21 cellular contexts compared by ENCODE assay signal in the genomic region with DNA sequence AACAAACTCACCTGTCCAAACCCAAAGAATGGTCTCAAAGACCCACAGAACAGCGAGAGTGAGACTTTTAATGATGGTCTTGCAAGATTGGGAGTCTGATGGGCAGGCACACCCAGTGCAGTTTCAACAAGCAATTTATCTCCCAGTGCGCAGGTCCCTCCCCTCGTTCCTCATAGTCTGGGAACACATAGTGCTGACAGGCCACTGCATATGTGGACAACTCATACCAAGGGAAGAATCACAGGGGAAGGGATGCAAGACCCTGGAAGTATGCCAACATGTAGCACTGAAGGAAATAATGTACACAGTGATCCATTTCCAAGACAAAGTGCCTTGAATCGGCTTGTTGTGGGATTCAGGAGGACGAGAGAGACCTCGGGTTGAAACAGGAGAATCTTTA. TPM values are rescaled to one million over a fixed set of nuclear protein-coding genes. Genes with fewer than 3 reads are reported as not detected.
DNase-seq lines count a peak whose midpoint lies in the region; TF ChIP-seq lines count a peak whose summit lies in the region.
"Had no signal": no experiment of that assay in that cellular context is flagged by ENCODE, and none has a peak within 500 bp of the region (broad histone marks: within the 10 kb centered on the region; RNA-seq: fewer than 3 reads in every experiment).

No MANE protein-coding gene starts in this region.

- CTCF ChIA-PET in MCF 10A (lab: Yijun Ruan, JAX) = interaction anchor here (0.7 to 0.8 kb wide), 2 partner anchors 25 to 1118 kb away, joined by 3 read pairs; a partner anchor contains a TSS

- H3K27me3 ChIP-seq in breast epithelium (no peaks in the 10 kb centered on the region), colonic mucosa (no peaks in the 10 kb centered on the region), MM.1S (replicated peaks; ENCODE audit: insufficient read depth, low read length) (no peaks in the 10 kb centered on the region)
- H3K27me3 ChIP-seq: dorsolateral prefrontal cortex had no signal

- H3K27me3 Mint-ChIP-seq in MCF 10A (ENCODE audit: insufficient read depth, unreplicated experiment) (no peaks in the 10 kb centered on the region), mesothelial cell of epicardium (ENCODE audit: low read depth) (no peaks in the 10 kb centered on the region), type B pancreatic cell (no peaks in the 10 kb centered on the region), glutamatergic neuron (ENCODE audit: unreplicated experiment) (peaks cover 4% of the 10 kb centered on the region)
- H3K27me3 Mint-ChIP-seq: activated B cell treated with CpG ODN at 0.5 μM for 24 hours; activated CD8-positive, alpha-beta memory T cell treated with anti-CD3 and anti-CD28 coated beads, Interleukin-2, amount 10 ng/mL, durations not matched to agents 7 days and 5 days; CD4-positive, CD25-positive, alpha-beta regulatory T cell had no signal

- H3K4me3 ChIP-seq in breast epithelium (no peak overlapping the region), colonic mucosa (no peak overlapping the region), MM.1S (ENCODE audit: low read length) (no peak overlapping the region)
- H3K4me3 ChIP-seq: dorsolateral prefrontal cortex had no signal

- no peak overlapping the region for H3K9ac ChIP-seq in colonic mucosa (ENCODE audit: low read depth in 2 of 2, low read length in 2 of 2)
- H3K9ac ChIP-seq in MM.1S (ENCODE audit: low read length) = no peak overlapping the region

- H3K9me3 Mint-ChIP-seq in MCF 10A (ENCODE audit: unreplicated experiment) = no peaks in the 10 kb centered on the region
- H3K9me3 Mint-ChIP-seq in mesothelial cell of epicardium = peaks cover 5% of the 10 kb centered on the region
- peaks cover 9% of the 10 kb centered on the region for H3K9me3 Mint-ChIP-seq in type B pancreatic cell
- no peaks in the 10 kb centered on the region for H3K9me3 Mint-ChIP-seq in glutamatergic neuron (ENCODE audit: unreplicated experiment)
- H3K9me3 Mint-ChIP-seq: activated B cell treated with CpG ODN at 0.5 μM for 24 hours; CD4-positive, CD25-positive, alpha-beta regulatory T cell had no signal

- DNase-seq in MCF 10A (ENCODE audit: unreplicated experiment) (peak; percentile 92), breast epithelium (ENCODE audit: low spot score in 2 of 2) (no peak), colonic mucosa (peak; percentile 68), mesothelial cell of epicardium (ENCODE audit: low spot score in 2 of 2, unreplicated experiment in 2 of 2) (no peak), type B pancreatic cell (ENCODE audit: extremely low spot score, unreplicated experiment) (no peak), glutamatergic neuron (no peak), substantia nigra (lab: John Stamatoyannopoulos, UW) (no peak), MM.1S (no peak)
- DNase-seq: activated B cell treated with CpG ODN at 0.5 μM for 24 hours; activated CD8-positive, alpha-beta memory T cell treated with anti-CD3 and anti-CD28 coated beads, Interleukin-2, amount 10 ng/mL, durations not matched to agents 7 days and 5 days; activated gamma-delta T cell treated with Interleukin-2 at 50 U/mL for 16 hours; CD4-positive, CD25-positive, alpha-beta regulatory T cell; dorsolateral prefrontal cortex; foreskin melanocyte; Karpas-422; NCI-H1436 treated with DMSO at 0.1 percent for 48 hours; T-helper 1 cell had no signal

- no peak for TF ChIP-seq POLR2A in breast epithelium (IDR thresholded peaks at IDR 0.05)

- peak overlapping the region; percentile 89 for H3K27ac Mint-ChIP-seq in MCF 10A (ENCODE audit: low read depth, unreplicated experiment)
- peak overlapping the region; percentile 88 for H3K27ac Mint-ChIP-seq in mesothelial cell of epicardium
- H3K27ac Mint-ChIP-seq in type B pancreatic cell = peak overlapping the region; percentile 80
- no peak overlapping the region for H3K27ac Mint-ChIP-seq in glutamatergic neuron (ENCODE audit: unreplicated experiment)
- H3K27ac Mint-ChIP-seq: activated B cell treated with CpG ODN at 0.5 μM for 24 hours; activated CD8-positive, alpha-beta memory T cell treated with anti-CD3 and anti-CD28 coated beads, Interleukin-2, amount 10 ng/mL, durations not matched to agents 7 days and 5 days had no signal

- no peak for TF ChIP-seq CTCF in MCF 10A (IDR thresholded peaks at IDR 0.05; ENCODE audit: unreplicated experiment)
- TF ChIP-seq CTCF in breast epithelium (IDR thresholded peaks at IDR 0.05) = no peak
- no peak for TF ChIP-seq CTCF in colonic mucosa (IDR thresholded peaks at IDR 0.05)
- no peak for TF ChIP-seq CTCF in mesothelial cell of epicardium (IDR thresholded peaks at IDR 0.05; ENCODE audit: unreplicated experiment)
- TF ChIP-seq CTCF in type B pancreatic cell (conservative IDR thresholded peaks at IDR 0.05) = no peak
- no peak for TF ChIP-seq CTCF in glutamatergic neuron (IDR thresholded peaks at IDR 0.05; ENCODE audit: partially characterized antibody, unreplicated experiment)
- no peak for TF ChIP-seq CTCF in MM.1S (IDR thresholded peaks at IDR 0.05; ENCODE audit: low read length)

- H3K4me3 Mint-ChIP-seq in MCF 10A (ENCODE audit: unreplicated experiment) = peak overlapping the region; percentile 68
- H3K4me3 Mint-ChIP-seq in mesothelial cell of epicardium = no peak overlapping the region
- H3K4me3 Mint-ChIP-seq in type B pancreatic cell = peak overlapping the region; percentile 70
- H3K4me3 Mint-ChIP-seq in glutamatergic neuron (ENCODE audit: unreplicated experiment) = no peak overlapping the region
- H3K4me3 Mint-ChIP-seq: activated B cell treated with CpG ODN at 0.5 μM for 24 hours; activated CD8-positive, alpha-beta memory T cell treated with anti-CD3 and anti-CD28 coated beads, Interleukin-2, amount 10 ng/mL, durations not matched to agents 7 days and 5 days; CD4-positive, CD25-positive, alpha-beta regulatory T cell had no signal

- H3K36me3 ChIP-seq in breast epithelium (no peaks in the 10 kb centered on the region), colonic mucosa (no peaks in the 10 kb centered on the region), MM.1S (replicated peaks; ENCODE audit: insufficient read depth, low read length) (no peaks in the 10 kb centered on the region)

- H3K9me3 ChIP-seq in breast epithelium = no peaks in the 10 kb centered on the region
- no peaks in the 10 kb centered on the region for H3K9me3 ChIP-seq in colonic mucosa
- no peaks in the 10 kb centered on the region for H3K9me3 ChIP-seq in MM.1S (replicated peaks; ENCODE audit: insufficient read depth, low read length)

- H3K4me1 ChIP-seq in breast epithelium (no peaks in the 10 kb centered on the region), colonic mucosa (peaks cover 21% of the 10 kb centered on the region), MM.1S (ENCODE audit: low read length) (no peaks in the 10 kb centered on the region)

- no peaks in the 10 kb centered on the region for H3K9me2 ChIP-seq in MM.1S (replicated peaks; ENCODE audit: insufficient read depth, low read length)

- H3K27ac ChIP-seq in breast epithelium = no peak overlapping the region
- peak overlapping the region; percentile 71 for H3K27ac ChIP-seq in colonic mucosa
- no peak overlapping the region for H3K27ac ChIP-seq in substantia nigra (ENCODE audit: low read depth, low read length, poor library complexity, severe bottlenecking)
- no peak overlapping the region for H3K27ac ChIP-seq in MM.1S (ENCODE audit: low read length)
- H3K27ac ChIP-seq: dorsolateral prefrontal cortex, HL-60 had no signal

- POLR2A ChIA-PET in MCF 10A (lab: Yijun Ruan, JAX) = interaction anchor here (1.1 to 6.6 kb wide), 12 partner anchors 6 to 101 kb away, joined by 3 to 151 read pairs (median 6); a partner anchor contains a TSS

- peaks cover 45% of the 10 kb centered on the region for H3K4me1 Mint-ChIP-seq in MCF 10A (ENCODE audit: insufficient read depth, unreplicated experiment)
- H3K4me1 Mint-ChIP-seq in mesothelial cell of epicardium = peaks cover 41% of the 10 kb centered on the region
- H3K4me1 Mint-ChIP-seq in type B pancreatic cell (ENCODE audit: unreplicated experiment) = peaks cover 33% of the 10 kb centered on the region
- no peaks in the 10 kb centered on the region for H3K4me1 Mint-ChIP-seq in glutamatergic neuron (ENCODE audit: low read depth, unreplicated experiment)
- H3K4me1 Mint-ChIP-seq: activated B cell treated with CpG ODN at 0.5 μM for 24 hours; activated CD8-positive, alpha-beta memory T cell treated with anti-CD3 and anti-CD28 coated beads, Interleukin-2, amount 10 ng/mL, durations not matched to agents 7 days and 5 days; CD4-positive, CD25-positive, alpha-beta regulatory T cell had no signal

- H3K36me3 Mint-ChIP-seq in MCF 10A (ENCODE audit: insufficient read depth, unreplicated experiment) (peaks cover 6% of the 10 kb centered on the region), mesothelial cell of epicardium (no peaks in the 10 kb centered on the region), type B pancreatic cell (no peaks in the 10 kb centered on the region), glutamatergic neuron (ENCODE audit: unreplicated experiment) (no peaks in the 10 kb centered on the region)
- H3K36me3 Mint-ChIP-seq: activated CD8-positive, alpha-beta memory T cell treated with anti-CD3 and anti-CD28 coated beads, Interleukin-2, amount 10 ng/mL, durations not matched to agents 7 days and 5 days; CD4-positive, CD25-positive, alpha-beta regulatory T cell had no signal

- BruUV-seq in MCF 10A (replicated peaks; lab: Mats Ljungman, UMichigan) = no TSS peak

- no peaks in the 10 kb centered on the region for H3F3A ChIP-seq in MM.1S (ENCODE audit: insufficient read depth, low read length)

- H3K4me2 ChIP-seq in MM.1S (ENCODE audit: low read depth, low read length) = no peak overlapping the region

- H3K79me2 ChIP-seq in MM.1S (ENCODE audit: low read length) = no peaks in the 10 kb centered on the region

- H2AFZ ChIP-seq in MM.1S (ENCODE audit: low read length) = no peak overlapping the region

- H4K20me1 ChIP-seq in MM.1S (ENCODE audit: insufficient read depth, low read length) = no peaks in the 10 kb centered on the region

- intact Hi-C loops in MCF 10A (cut with micrococcal nuclease) = no loop called here
- intact Hi-C loops in breast epithelium (cut with DNase I; ENCODE audit: low total_unique reads) = no loop called here
- intact Hi-C loops in colonic mucosa (cut with DNase I) = loop anchor here (10.0 kb wide), 1 partner anchor 53 kb away; no protein-coding TSS in a partner anchor

RNA-seq across cellular contexts. Expression of a gene that starts 25.0 kb away (rescaled TPM):
- total RNA-seq in MCF 10A (2022) (254 and 330 TPM in 2 replicates), breast epithelium (10 to 100 TPM in 2 of 3 donors, not detected in 1; 12.6 to 17.4 TPM), colonic mucosa (1 to 10 TPM; 4.8 to 6.1 TPM), mesothelial cell of epicardium (0.13 to 0.22 TPM (median 0.18 TPM) in 3 replicates), type B pancreatic cell (ENCODE audit: low replicate concordance) (1.4 and 7.5 TPM in 2 replicates), glutamatergic neuron (ENCODE audit: unreplicated experiment) (not detected)
- total RNA-seq: activated B cell treated with CpG ODN at 0.5 μM for 24 hours; activated CD8-positive, alpha-beta memory T cell treated with anti-CD3 and anti-CD28 coated beads, Interleukin-2, amount 10 ng/mL, durations not matched to agents 7 days and 5 days; astrocyte; CD4-positive, CD25-positive, alpha-beta regulatory T cell; dorsolateral prefrontal cortex; osteoblast; subcutaneous adipose tissue had no signal

RNA-seq across cellular contexts. Expression of a gene that starts 29.5 kb away (rescaled TPM):
- total RNA-seq in MCF 10A (2022) = 67.8 and 89.8 TPM in 2 replicates
- 10 to 100 TPM; 34.1 to 61.5 (median 35.7) TPM for total RNA-seq in breast epithelium
- total RNA-seq in colonic mucosa = 100 to 1,000 TPM in 1 of 2 donors, 10 to 100 TPM in 1; 96.3 to 127 TPM
- total RNA-seq in mesothelial cell of epicardium = 41.4 to 43.8 TPM (median 43.3 TPM) in 3 replicates
- 57.2 and 119 TPM in 2 replicates for total RNA-seq in type B pancreatic cell (ENCODE audit: low replicate concordance)
- total RNA-seq in glutamatergic neuron (ENCODE audit: unreplicated experiment) = 44.5 TPM

Comparison
In these comparisons a context has a peak if more than half of its experiments do, and no peak if none do; other contexts are left out.
1. DNase-seq: peak in MCF 10A (single experiment) and colonic mucosa (single experiment); none in breast epithelium (0 of 2), mesothelial cell of epicardium (0 of 2), type B pancreatic cell (single experiment), glutamatergic neuron (single experiment), substantia nigra (0 of 49) and MM.1S (single experiment).
2. RNA of a gene that starts 25.0 kb away (total RNA-seq): 254 to 330 TPM in MCF 10A; 12.6 to 17.4 TPM in breast epithelium, 4.8 to 6.1 TPM in colonic mucosa, 1.4 to 7.5 TPM in type B pancreatic cell, 0.13 to 0.22 TPM in mesothelial cell of epicardium and not detected in glutamatergic neuron (single experiment); every median in the first group is over 10 times any median in the second.
3. H3K4me3 Mint-ChIP-seq: peak in MCF 10A (single experiment) and type B pancreatic cell (single experiment); none in mesothelial cell of epicardium (single experiment) and glutamatergic neuron (single experiment).